ENCODE assay signal across 18 cellular contexts in genomic region chr2:46704593-46704992, GRCh38. TPM values are rescaled to one million over a fixed set of nuclear protein-coding genes. Genes with fewer than 3 reads are reported as not detected.
DNase-seq lines count a peak whose midpoint lies in the region; TF ChIP-seq lines count a peak whose summit lies in the region.
"Had no signal": no experiment of that assay in that cellular context is flagged by ENCODE, and none has a peak within 500 bp of the region (broad histone marks: within the 10 kb centered on the region; RNA-seq: fewer than 3 reads in every experiment).

No MANE protein-coding gene starts in this region.

- H3K27ac ChIP-seq in HUES64 (ENCODE audit: low read depth, low read length) (peak overlapping the region; percentile 89), parathyroid adenoma (peak overlapping the region; percentile 57)
- H3K27ac ChIP-seq: 22Rv1; BLaER1 treated with 17β-estradiol and CSF1 and Interleukin-3, amounts not matched to agents 10 nM and 100 nM had no signal

- H3K27me3 ChIP-seq in HUES64 (ENCODE audit: insufficient read depth, low read length) (no peaks in the 10 kb centered on the region), parathyroid adenoma (ENCODE audit: control insufficient read depth, insufficient read depth, low read length) (no peaks in the 10 kb centered on the region)
- H3K27me3 ChIP-seq: BLaER1 treated with 17β-estradiol and CSF1 and Interleukin-3, amounts not matched to agents 10 nM and 100 nM had no signal

- H2AFZ ChIP-seq in parathyroid adenoma: no peak overlapping the region

- H3K9me3 ChIP-seq in HUES64 (ENCODE audit: insufficient read depth, low read depth, low read length) (no peaks in the 10 kb centered on the region), parathyroid adenoma (ENCODE audit: control insufficient read depth, low read length) (no peaks in the 10 kb centered on the region)

- H3K79me2 ChIP-seq in parathyroid adenoma: peaks cover 35% of the 10 kb centered on the region

- peak in 2 of 3 experiments; percentile 10 to 19 for DNase-seq in NCI-H1417 (lab: John Stamatoyannopoulos, UW)
- DNase-seq in NCI-H1417 treated with DMSO at 0.1 percent for 48 hours (lab: John Stamatoyannopoulos, UW): no peak
- DNase-seq in iPS DF 4.7 (ENCODE audit: extremely low read depth, low spot score): peak; percentile 76
- DNase-seq in activated CD4-positive, alpha-beta T cell treated with anti-CD3 and anti-CD28 coated beads for 4 hours: no peak
- no peak for DNase-seq in effector CD4-positive, alpha-beta T cell
- no peak for DNase-seq in activated CD4-positive, alpha-beta T cell treated with anti-CD3 and anti-CD28 coated beads for 1 hour
- DNase-seq: activated CD4-positive, CD25-positive, alpha-beta regulatory T cell treated with anti-CD3 and anti-CD28 coated beads, Interleukin-2, amount 50 U/mL, for 72 hours; activated T-cell treated with anti-CD3 and anti-CD28 coated beads, Interleukin-2, amount 50 U/mL, for 48 hours; effector CD8-positive, alpha-beta T cell; NCI-H146; right cardiac atrium; RPMI8226; substantia nigra; T1000 had no signal

- peak overlapping the region; percentile 60 for H3K4me2 ChIP-seq in parathyroid adenoma (ENCODE audit: low read length)

- no peak for TF ChIP-seq CTCF in parathyroid adenoma (IDR thresholded peaks at IDR 0.05)

- H3K4me1 ChIP-seq in HUES64 (ENCODE audit: insufficient read depth, low read length) (peaks cover 89% of the 10 kb centered on the region), parathyroid adenoma (peaks cover 15% of the 10 kb centered on the region)

- peak overlapping the region; percentile 45 for H3K4me3 ChIP-seq in HUES64 (ENCODE audit: low read length)
- H3K4me3 ChIP-seq in parathyroid adenoma (ENCODE audit: low read depth, low read length): peak overlapping the region; percentile 20
- H3K4me3 ChIP-seq: BLaER1 treated with 17β-estradiol and CSF1 and Interleukin-3, amounts not matched to agents 10 nM and 100 nM had no signal

- H3K36me3 ChIP-seq in HUES64 (ENCODE audit: insufficient read depth, low read length) (no peaks in the 10 kb centered on the region), parathyroid adenoma (ENCODE audit: control insufficient read depth, insufficient read depth, low read length) (no peaks in the 10 kb centered on the region)

- WGBS in HUES64: 57% methylated on average over 1 of the region's 1 CpG

- H3K9ac ChIP-seq in HUES64 (ENCODE audit: low read depth, low read length) (peak overlapping the region; percentile 61), parathyroid adenoma (no peak overlapping the region)
- H3K9ac ChIP-seq: BLaER1 treated with 17β-estradiol and CSF1 and Interleukin-3, amounts not matched to agents 10 nM and 100 nM had no signal

RNA-seq across cellular contexts. Expression of gene SOCS5, which starts 5.5 kb away (rescaled TPM):
- polyA plus RNA-seq in HUES64 (2013, experiment 1 of 2): 12.7 TPM
- 12.8 TPM for polyA plus RNA-seq in HUES64 (2013, experiment 2 of 2)

Comparison
In these comparisons a context has a peak if more than half of its experiments do, and no peak if none do; other contexts are left out.
1. DNase-seq: peak in NCI-H1417 (2 of 3) and iPS DF 4.7 (single experiment); none in NCI-H1417 treated with DMSO at 0.1 percent for 48 hours (single experiment), activated CD4-positive, alpha-beta T cell treated with anti-CD3 and anti-CD28 coated beads for 4 hours (0 of 2), effector CD4-positive, alpha-beta T cell (single experiment) and activated CD4-positive, alpha-beta T cell treated with anti-CD3 and anti-CD28 coated beads for 1 hour (single experiment).